ENCODE assay signal across 9 cellular contexts in the genomic region with DNA sequence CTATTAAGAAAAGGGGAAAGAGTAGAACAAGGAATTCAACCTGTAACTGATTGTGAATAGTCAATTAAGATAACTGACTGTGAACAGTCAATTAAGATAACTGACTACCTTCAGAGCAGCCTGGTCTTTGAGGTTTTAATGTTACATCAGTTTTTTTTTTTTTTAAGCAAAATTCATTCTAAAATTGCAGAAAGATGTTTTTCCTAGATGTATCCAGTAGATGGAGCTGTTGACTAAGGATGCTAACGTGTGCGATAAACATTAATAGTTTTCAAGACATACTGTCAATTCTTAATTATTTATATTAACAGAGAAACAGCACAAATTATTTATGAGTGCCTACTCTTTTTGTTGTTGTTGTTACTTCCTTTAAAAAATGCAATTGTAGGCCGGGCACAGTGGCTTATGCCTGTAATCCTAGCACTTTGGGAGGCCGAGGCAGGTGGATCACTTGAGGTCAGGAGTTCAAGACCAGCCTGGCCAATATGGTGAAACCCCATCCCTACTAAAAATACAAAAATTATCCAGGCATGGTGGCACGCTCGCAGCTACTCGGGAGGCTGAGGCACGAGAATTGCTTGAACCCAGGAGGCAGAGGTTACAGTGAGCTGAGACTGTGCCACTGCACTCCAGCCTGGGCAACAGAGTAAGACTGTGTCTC. TPM values are rescaled to one million over a fixed set of nuclear protein-coding genes. Genes with fewer than 3 reads are reported as not detected.
A peak's percentile ranks its signal among the peaks of the same experiment; 100 is the strongest.
DNase-seq lines count a peak whose midpoint lies in the region; ATAC-seq, FAIRE-seq and TF ChIP-seq lines count a peak whose summit lies in the region.
"Not testable (repeated sequence)": the region's sequence is repeated elsewhere in the genome, so short reads cannot be mapped to it uniquely, and the experiment has no call there.
"Had no signal": no experiment of that assay in that cellular context is flagged by ENCODE, and none has a peak within 500 bp of the region (broad histone marks: within the 10 kb centered on the region; RNA-seq: fewer than 3 reads in every experiment).

No MANE protein-coding gene starts in this region.

- TF ChIP-seq RAD21 in IMR-90 (IDR thresholded peaks at IDR 0.05; ENCODE audit: low read length) = peak; percentile 86

- WGBS in IMR-90 (ENCODE audit: extremely low coverage in 2 of 2, insufficient read length in 1 of 2), 2 experiments = 95% methylated on average over 4 of the region's 8 CpGs; no CpG with 5 or more reads in 1 of the 2 experiments

- not testable (repeated sequence) for BruUV-seq in IMR-90 (replicated peaks; lab: Mats Ljungman, UMichigan)

- H3K14ac ChIP-seq in IMR-90 (replicated peaks; ENCODE audit: low read depth, low read length) = not testable (repeated sequence)

- not testable (repeated sequence) for H3K79me1 ChIP-seq in IMR-90 (ENCODE audit: low read depth in 1 of 2, low read length in 2 of 2)

- H3K4ac ChIP-seq in IMR-90 (ENCODE audit: low read depth, low read length) = not testable (repeated sequence)

- H3K27ac Mint-ChIP-seq in naive thymus-derived CD4-positive, alpha-beta T cell = not testable (repeated sequence)

- H3K36me3 ChIP-seq in IMR-90 (ENCODE audit: control insufficient read depth, insufficient read depth, low read length) = peaks cover 15% of the 10 kb centered on the region
- peaks cover 8 to 53% (median 12%) of the 10 kb centered on the region in 3 experiments for H3K36me3 ChIP-seq in naive thymus-derived CD4-positive, alpha-beta T cell (ENCODE audit: control insufficient read depth in 2 of 3, insufficient read depth in 3 of 3, low read length in 3 of 3)
- H3K36me3 ChIP-seq in uterus = not testable (repeated sequence)

- not testable (repeated sequence) for H3K23ac ChIP-seq in IMR-90 (ENCODE audit: low read depth, low read length)

- CTCF ChIA-PET in IMR-90 (lab: Yijun Ruan, JAX) = interaction anchor here (0.6 to 2.1 kb wide), 13 partner anchors 8 to 1255 kb away, joined by 3 to 8 read pairs (median 4); partner anchors contain the start of genes RPP30 and TNKS2
- CTCF ChIA-PET in naive thymus-derived CD4-positive, alpha-beta T cell (lab: Charles Lee) = interaction anchor here (0.6 to 1.5 kb wide), 9 partner anchors 8 to 1374 kb away, joined by 3 to 10 read pairs (median 4); no protein-coding TSS in a partner anchor

- not testable (repeated sequence) for H2AK5ac ChIP-seq in IMR-90 (ENCODE audit: low read depth, low read length)

- dilution Hi-C loops in IMR-90 (cut with HindIII; ENCODE audit: low sequenced_read_pairs, unreplicated experiment) = loop anchor here (25.0 kb wide), 1 partner anchor 382 kb away; no protein-coding TSS in a partner anchor

- not testable (repeated sequence) for TF ChIP-seq POLR2A in IMR-90 (IDR thresholded peaks at IDR 0.05; ENCODE audit: low read depth, low read length); uterus (IDR thresholded peaks at IDR 0.05)

- intact Hi-C loops in IMR-90 (cut with micrococcal nuclease) = loop anchor here (1.0 to 10.0 kb wide), 5 partner anchors 285 to 1032 kb away; partner anchors contain the start of gene PPP1R3C
- intact Hi-C loops in naive thymus-derived CD4-positive, alpha-beta T cell (cut with micrococcal nuclease) = loop anchor here (1.0 to 10.0 kb wide), 8 partner anchors 126 to 1027 kb away; partner anchors contain the start of genes FGFBP3 (in 1 of the 2) and PPP1R3C (in 1 of the 2)
- intact Hi-C loops in uterus (cut with DNase I; ENCODE audit: low total_unique reads) = not testable (repeated sequence)

- H4K20me1 ChIP-seq in IMR-90 (ENCODE audit: insufficient read depth, low read length) = not testable (repeated sequence)

- not testable (repeated sequence) for H4K91ac ChIP-seq in IMR-90 (ENCODE audit: insufficient read depth, low read depth, low read length)

- H3K4me1 Mint-ChIP-seq in naive thymus-derived CD4-positive, alpha-beta T cell = peaks cover 0 to 16% (median 2%) of the 10 kb centered on the region in 7 donors

- H2BK15ac ChIP-seq in IMR-90 (ENCODE audit: low read depth, low read length) = not testable (repeated sequence)

- peak; percentile 13 for DNase-seq in DMS53 treated with DMSO at 0.1 percent for 48 hours (lab: John Stamatoyannopoulos, UW; ENCODE audit: unreplicated experiment)
- peak; percentile 61 for DNase-seq in IMR-90
- peak; percentile 39 for DNase-seq in NCI-H510A treated with DMSO at 0.1 percent for 48 hours (lab: John Stamatoyannopoulos, UW)
- DNase-seq in cardiac fibroblast (ENCODE audit: low read depth in 2 of 2) = peak; percentile 65 to 70
- DNase-seq in glomerular endothelial cell (ENCODE audit: extremely low read depth, low read depth, low spot score) = peak; percentile 52
- DNase-seq in naive thymus-derived CD4-positive, alpha-beta T cell = peak in 6 of 9 donors; percentile 10 to 54 (median 43)
- not testable (repeated sequence) for DNase-seq in uterus

- not testable (repeated sequence) for H4K8ac ChIP-seq in IMR-90 (ENCODE audit: low read depth in 2 of 2, low read length in 2 of 2)

- not testable (repeated sequence) for H3K27me3 ChIP-seq in IMR-90 (ENCODE audit: control insufficient read depth, insufficient read depth, low read length); naive thymus-derived CD4-positive, alpha-beta T cell (ENCODE audit: control insufficient read depth in 2 of 2, insufficient read depth in 2 of 2, low read length in 2 of 2); uterus

- not testable (repeated sequence) for H3K4me3 ChIP-seq in IMR-90 (ENCODE audit: insufficient read depth, low read depth, low read length); cardiac fibroblast (replicated peaks in 1 of 2; ENCODE audit: low read depth in 2 of 2, low read length in 2 of 2); naive thymus-derived CD4-positive, alpha-beta T cell (ENCODE audit: low read length); uterus

- H4K5ac ChIP-seq in IMR-90 (ENCODE audit: low read depth, low read length) = not testable (repeated sequence)

- H3K9me3 ChIP-seq in IMR-90 (ENCODE audit: control insufficient read depth, insufficient read depth, low read length); naive thymus-derived CD4-positive, alpha-beta T cell (ENCODE audit: control insufficient read depth in 2 of 3, low read length in 3 of 3); uterus: not testable (repeated sequence)

- TF ChIP-seq CTCF in IMR-90 (conservative IDR thresholded peaks at IDR 0.05; ENCODE audit: low read depth, low read length) (peak; percentile 83), cardiac fibroblast (IDR thresholded peaks at IDR 0.05; ENCODE audit: low read depth, low read length) (peak; percentile 56), uterus (IDR thresholded peaks at IDR 0.05) (peak; percentile 37 to 57 (median 46))

- H2AFZ ChIP-seq in IMR-90 (replicated peaks; ENCODE audit: low read length, poor library complexity) = not testable (repeated sequence)

- POLR2A ChIA-PET in IMR-90 (lab: Charles Lee; ENCODE audit: unreplicated experiment) = not testable (repeated sequence)
- POLR2A ChIA-PET in naive thymus-derived CD4-positive, alpha-beta T cell (lab: Charles Lee) = interaction anchor here (0.7 kb wide), 2 partner anchors 283 to 1029 kb away, joined by 3 read pairs; partner anchors contain the start of gene FGFBP3

- not testable (repeated sequence) for H3K9ac ChIP-seq in IMR-90 (ENCODE audit: low read depth, low read length)

- not testable (repeated sequence) for H3K4me3 Mint-ChIP-seq in naive thymus-derived CD4-positive, alpha-beta T cell

- in situ Hi-C loops in IMR-90 (cut with MboI; ENCODE audit: low sequenced_read_pairs) = not testable (repeated sequence)

- H2AK9ac ChIP-seq in IMR-90 (replicated peaks; ENCODE audit: low read depth, low read length, poor library complexity) = not testable (repeated sequence)

- 0 out of 2 replicates have a peak, but pooled peaks have one; percentile 38 for ATAC-seq in IMR-90 (ENCODE audit: low read depth)
- peak; percentile 80 for ATAC-seq in naive thymus-derived CD4-positive, alpha-beta T cell

- H3K4me1 ChIP-seq in IMR-90 (ENCODE audit: control insufficient read depth, insufficient read depth, low read length); naive thymus-derived CD4-positive, alpha-beta T cell (ENCODE audit: control insufficient read depth in 2 of 2, insufficient read depth in 2 of 2, low read length in 2 of 2); uterus: not testable (repeated sequence)

- not testable (repeated sequence) for H3K9me1 ChIP-seq in IMR-90 (ENCODE audit: insufficient read depth, low read length)

- not testable (repeated sequence) for H3K56ac ChIP-seq in IMR-90 (ENCODE audit: extremely low read depth, insufficient read depth, low read length)

- peak; percentile 92 for FAIRE-seq in TTC549 (lab: Jason Lieb, UNC)

- H2BK120ac ChIP-seq in IMR-90 (ENCODE audit: low read depth, low read length) = not testable (repeated sequence)

- H3K36me3 Mint-ChIP-seq in naive thymus-derived CD4-positive, alpha-beta T cell = peaks cover 11 to 41% (median 30%) of the 10 kb centered on the region in 5 donors

- H2BK20ac ChIP-seq in IMR-90 (ENCODE audit: low read depth, low read length) = not testable (repeated sequence)

- not testable (repeated sequence) for H3K9me3 Mint-ChIP-seq in naive thymus-derived CD4-positive, alpha-beta T cell

- not testable (repeated sequence) for H3K27me3 Mint-ChIP-seq in naive thymus-derived CD4-positive, alpha-beta T cell

- H3K4me2 ChIP-seq in IMR-90 (ENCODE audit: low read depth, low read length) = not testable (repeated sequence)

- not testable (repeated sequence) for H2BK5ac ChIP-seq in IMR-90 (ENCODE audit: low read depth, low read length, poor library complexity, severe bottlenecking)

- H3K18ac ChIP-seq in IMR-90 (ENCODE audit: low read depth, low read length) = not testable (repeated sequence)

- not testable (repeated sequence) for H3K27ac ChIP-seq in IMR-90 (ENCODE audit: insufficient read depth, low read length); naive thymus-derived CD4-positive, alpha-beta T cell (ENCODE audit: low read depth, low read length); uterus

RNA-seq across cellular contexts. Expression of gene RPP30, which starts 8.4 kb away (rescaled TPM):
- 45.2 and 45.8 TPM in 2 replicates for total RNA-seq in IMR-90 (2012; rRNA removed)
- 25.6 and 27.6 TPM in 2 replicates for polyA plus RNA-seq in IMR-90 (2012; rRNA removed)
- polyA plus RNA-seq in IMR-90 (2012; cell fraction: cytosol; rRNA removed) = 3.7 and 7.0 TPM in 2 replicates
- 2.5 and 24.9 TPM in 2 replicates for polyA plus RNA-seq in IMR-90 (2012; cell fraction: nucleus; rRNA removed; ENCODE audit: low replicate concordance)
- 34.8 and 50.2 TPM in 2 replicates for total RNA-seq in glomerular endothelial cell
- total RNA-seq in naive thymus-derived CD4-positive, alpha-beta T cell = 10 to 100 TPM; 24.1 to 45.6 (median 38.0) TPM
- 10 to 100 TPM; 47.3 to 50.0 TPM for polyA plus RNA-seq in naive thymus-derived CD4-positive, alpha-beta T cell
- total RNA-seq in uterus = 10 to 100 TPM; 10.9 to 61.1 (median 32.0) TPM

RNA-seq across cellular contexts. Expression of gene HTR7, which starts 22.4 kb away (rescaled TPM):
- total RNA-seq in IMR-90 (2012; rRNA removed) = 0.56 and 0.72 TPM in 2 replicates
- polyA plus RNA-seq in IMR-90 (2012; rRNA removed) = 0.43 and 0.44 TPM in 2 replicates
- polyA plus RNA-seq in IMR-90 (2012; cell fraction: cytosol; rRNA removed) = 0.10 and 0.18 TPM in 2 replicates
- 0.12 and 0.13 TPM in 2 replicates for polyA plus RNA-seq in IMR-90 (2012; cell fraction: nucleus; rRNA removed; ENCODE audit: low replicate concordance)
- total RNA-seq in glomerular endothelial cell = 0.29 and 0.58 TPM in 2 replicates
- total RNA-seq in naive thymus-derived CD4-positive, alpha-beta T cell = under 1 TPM in 3 of 5 experiments, not detected in 2; 0.11 to 0.32 (median 0.13) TPM
- not detected for polyA plus RNA-seq in naive thymus-derived CD4-positive, alpha-beta T cell
- 1 to 10 TPM in 2 of 4 donors, under 1 TPM in 2; 0.29 to 1.5 (median 0.68) TPM for total RNA-seq in uterus

RNA-seq across cellular contexts. Expression of gene ANKRD1, which starts 40.7 kb away (rescaled TPM):
- total RNA-seq in IMR-90 (2012; rRNA removed) (10.8 and 19.4 TPM in 2 replicates), glomerular endothelial cell (168 and 436 TPM in 2 replicates), uterus (under 1 TPM in 2 of 4 donors, not detected in 2; 0.35 to 0.64 TPM)
- 7.4 and 8.0 TPM in 2 replicates for polyA plus RNA-seq in IMR-90 (2012; rRNA removed)
- 1.1 and 2.0 TPM in 2 replicates for polyA plus RNA-seq in IMR-90 (2012; cell fraction: cytosol; rRNA removed)
- 1.7 and 5.4 TPM in 2 replicates for polyA plus RNA-seq in IMR-90 (2012; cell fraction: nucleus; rRNA removed; ENCODE audit: low replicate concordance)
- total RNA-seq in naive thymus-derived CD4-positive, alpha-beta T cell = not detected
- not detected for polyA plus RNA-seq in naive thymus-derived CD4-positive, alpha-beta T cell
- total RNA-seq: activated naive CD4-positive, alpha-beta T cell treated with anti-CD3 and anti-CD28 coated beads for 36 hours had no signal
